Comparison of ENCODE assay signal across 16 cellular contexts in genomic region chr11:12083380-12083779, GRCh38. TPM values are rescaled to one million over a fixed set of nuclear protein-coding genes. Genes with fewer than 3 reads are reported as not detected.
A peak's percentile ranks its signal among the peaks of the same experiment; 100 is the strongest.
DNase-seq lines count a peak whose midpoint lies in the region; ATAC-seq, FAIRE-seq and TF ChIP-seq lines count a peak whose summit lies in the region.
"Had no signal": no experiment of that assay in that cellular context is flagged by ENCODE, and none has a peak within 500 bp of the region (broad histone marks: within the 10 kb centered on the region; RNA-seq: fewer than 3 reads in every experiment).

No MANE protein-coding gene starts in this region.

- H3K27me3 ChIP-seq in HepG2 (ENCODE audit: control insufficient read depth in 1 of 2, insufficient read depth in 2 of 2, low read length in 2 of 2), result no peaks in the 10 kb centered on the region; a peak in 1 of 5 replicates
- no peaks in the 10 kb centered on the region for H3K27me3 ChIP-seq in right lobe of liver
- H3K27me3 ChIP-seq in OCI-LY1 (ENCODE audit: insufficient read depth, low read length), result no peaks in the 10 kb centered on the region
- no peaks in the 10 kb centered on the region for H3K27me3 ChIP-seq in thoracic aorta (replicated peaks; ENCODE audit: insufficient read depth)
- H3K27me3 ChIP-seq: BLaER1, body of pancreas had no signal

- intact Hi-C loops in HepG2 (cut with micrococcal nuclease; ENCODE audit: unreplicated experiment), result loop anchor here (1.0 to 10.0 kb wide), 2 partner anchors 151 to 198 kb away; no protein-coding TSS in a partner anchor
- intact Hi-C loops in right lobe of liver (cut with DNase I), result no loop called here

- peaks cover 45% of the 10 kb centered on the region for H3K4me1 ChIP-seq in HepG2 (ENCODE audit: insufficient read depth, low read length)
- peaks cover 0 to 17% (median 3%) of the 10 kb centered on the region in 4 donors for H3K4me1 ChIP-seq in right lobe of liver
- no peaks in the 10 kb centered on the region for H3K4me1 ChIP-seq in OCI-LY1 (ENCODE audit: insufficient read depth, low read length, severe bottlenecking)
- peaks cover 23 to 58% of the 10 kb centered on the region in 2 donors for H3K4me1 ChIP-seq in thoracic aorta (ENCODE audit: control insufficient read depth in 1 of 2, low read depth in 2 of 2)

- TF ChIP-seq RAD21 in HepG2 (CRISPR knock-in tag; IDR thresholded peaks at IDR 0.05), result no peak

- TF ChIP-seq EP300 in HepG2 (IDR thresholded peaks at IDR 0.05; ENCODE audit: low read depth in 2 of 2, low read length in 2 of 2) (no peak), HepG2 (CRISPR knock-in tag; IDR thresholded peaks at IDR 0.05; ENCODE audit: borderline replicate concordance) (no peak)

- H3K9ac ChIP-seq in HepG2 (ENCODE audit: insufficient read depth, low read depth, low read length), result no peak overlapping the region
- H3K9ac ChIP-seq in OCI-LY1 (ENCODE audit: low read length), result no peak overlapping the region
- H3K9ac ChIP-seq: BLaER1 had no signal

- H3K27ac Mint-ChIP-seq in naive thymus-derived CD8-positive, alpha-beta T cell, result no peak overlapping the region
- H3K27ac Mint-ChIP-seq: mesothelial cell of epicardium had no signal

- H4K20me1 ChIP-seq in HepG2 (ENCODE audit: insufficient read depth, low read length) (no peaks in the 10 kb centered on the region), OCI-LY1 (ENCODE audit: insufficient read depth, low read length) (no peaks in the 10 kb centered on the region)
- H4K20me1 ChIP-seq: BLaER1 had no signal

- H3K9me3 ChIP-seq in HepG2 (ENCODE audit: low read length) (no peaks in the 10 kb centered on the region), right lobe of liver (no peaks in the 10 kb centered on the region), OCI-LY1 (ENCODE audit: low read length) (no peaks in the 10 kb centered on the region), thoracic aorta (no peaks in the 10 kb centered on the region)
- H3K9me3 ChIP-seq: BLaER1, body of pancreas had no signal

- POLR2A ChIA-PET in HepG2 (lab: Yijun Ruan, JAX), result no interaction called here
- POLR2A ChIA-PET in naive thymus-derived CD8-positive, alpha-beta T cell (lab: Charles Lee), result interaction anchor here (0.6 kb wide), 1 partner anchor 279 kb away, joined by 7 read pairs; no protein-coding TSS in a partner anchor

- DNase-seq in HepG2 (ENCODE audit: low spot score) (no peak), right lobe of liver (no peak), dermis blood vessel endothelial cell (peak; percentile 31), thoracic aorta (ENCODE audit: low spot score) (no peak), hepatic stellate cell (ENCODE audit: low spot score) (no peak), NCI-H2171 treated with DMSO at 0.1 percent for 48 hours (lab: John Stamatoyannopoulos, UW) (no peak)
- no peak for DNase-seq in naive thymus-derived CD8-positive, alpha-beta T cell
- DNase-seq: body of pancreas; NCI-H2171; posterior cingulate gyrus; stimulated activated CD4-positive, alpha-beta T cell treated with anti-CD3 and anti-CD28 coated beads, Interleukin-1b, Interleukin-23, amount 100 ng/mL, for 48 hours; stimulated activated naive CD4-positive, alpha-beta T cell had no signal

- H3K36me3 ChIP-seq in HepG2 (replicated peaks in 1 of 2; ENCODE audit: control insufficient read depth in 1 of 2, insufficient read depth in 2 of 2, low read length in 2 of 2), result no peaks in the 10 kb centered on the region
- H3K36me3 ChIP-seq in right lobe of liver, result no peaks in the 10 kb centered on the region
- H3K36me3 ChIP-seq in OCI-LY1 (ENCODE audit: insufficient read depth, low read length), result no peaks in the 10 kb centered on the region
- H3K36me3 ChIP-seq in thoracic aorta, result no peaks in the 10 kb centered on the region
- H3K36me3 ChIP-seq: BLaER1 had no signal

- no TSS peak for BruUV-seq in HepG2 (replicated peaks; lab: Mats Ljungman, UMichigan)

- no peaks in the 10 kb centered on the region for H3K27me3 Mint-ChIP-seq in naive thymus-derived CD8-positive, alpha-beta T cell

- no peak overlapping the region for H3K4me2 ChIP-seq in HepG2 (ENCODE audit: low read depth, low read length)
- H3K4me2 ChIP-seq in OCI-LY1 (ENCODE audit: low read length), result no peak overlapping the region
- H3K4me2 ChIP-seq: BLaER1 had no signal

- H2AFZ ChIP-seq in HepG2 (ENCODE audit: low read length) (no peak overlapping the region), OCI-LY1 (ENCODE audit: low read length) (no peak overlapping the region)

- FAIRE-seq in HepG2 (lab: Jason Lieb, UNC), result no peak

- TF ChIP-seq CTCF in HepG2 (CRISPR knock-in tag; IDR thresholded peaks at IDR 0.05), result peak; percentile 57
- no peak for TF ChIP-seq CTCF in right lobe of liver (IDR thresholded peaks at IDR 0.05)
- TF ChIP-seq CTCF in OCI-LY1 (IDR thresholded peaks at IDR 0.05; ENCODE audit: low read length), result peak; percentile 25; the same call in 1 of the 2 replicates
- TF ChIP-seq CTCF in thoracic aorta (IDR thresholded peaks at IDR 0.05), result no peak

- H3K36me3 Mint-ChIP-seq in naive thymus-derived CD8-positive, alpha-beta T cell, result no peaks in the 10 kb centered on the region
- H3K36me3 Mint-ChIP-seq: mesothelial cell of epicardium had no signal

- in situ Hi-C loops in HepG2 (cut with HindIII; ENCODE audit: extremely low pct_ligation_motif_present, low pct_unique_long_range_greater_than_20kb), result no loop called here

- TF ChIP-seq POLR2A in HepG2 (IDR thresholded peaks at IDR 0.05; ENCODE audit: insufficient read depth in 1 of 2, low read depth in 2 of 2, low read length in 2 of 2) (no peak), right lobe of liver (IDR thresholded peaks at IDR 0.05) (no peak)

- WGBS in HepG2 (ENCODE audit: low lambda C conversion rate), result 20% methylated on average over 1 of the region's 1 CpG
- WGBS in right lobe of liver (ENCODE audit: insufficient coverage, low coverage, low lambda C conversion rate, missing lambda C conversion rate), result 100% methylated on average over 1 of the region's 1 CpG

- H3F3A ChIP-seq in OCI-LY1 (ENCODE audit: insufficient read depth, low read length), result no peaks in the 10 kb centered on the region

- no peaks in the 10 kb centered on the region for H3K79me2 ChIP-seq in HepG2 (ENCODE audit: insufficient read depth, low read length)
- no peaks in the 10 kb centered on the region for H3K79me2 ChIP-seq in OCI-LY1 (ENCODE audit: insufficient read depth, low read length)

- no peaks in the 10 kb centered on the region for H3K9me2 ChIP-seq in OCI-LY1 (ENCODE audit: low read depth, low read length)

- H3K4me3 Mint-ChIP-seq in naive thymus-derived CD8-positive, alpha-beta T cell, result no peak overlapping the region
- H3K4me3 Mint-ChIP-seq: mesothelial cell of epicardium had no signal

- H3K4me1 Mint-ChIP-seq in naive thymus-derived CD8-positive, alpha-beta T cell, result peaks cover 17 to 34% (median 32%) of the 10 kb centered on the region in 4 donors

- no peak overlapping the region for H3K27ac ChIP-seq in HepG2 (ENCODE audit: extremely low read length, insufficient read depth, low read length)
- no peak overlapping the region for H3K27ac ChIP-seq in right lobe of liver
- H3K27ac ChIP-seq in OCI-LY1 (ENCODE audit: low read depth, low read length, poor library complexity, severe bottlenecking), result no peak overlapping the region
- peak overlapping the region; percentile 99 for H3K27ac ChIP-seq in thoracic aorta
- H3K27ac ChIP-seq: BLaER1, body of pancreas, RWPE1 had no signal

- H3K9me3 Mint-ChIP-seq in naive thymus-derived CD8-positive, alpha-beta T cell, result no peaks in the 10 kb centered on the region
- H3K9me3 Mint-ChIP-seq: mesothelial cell of epicardium had no signal

- no peak for ATAC-seq in HepG2
- no peak for ATAC-seq in right lobe of liver
- ATAC-seq in thoracic aorta (ENCODE audit: insufficient number of reproducible peaks, low FRiP score, low read depth), result no peak
- no peak for ATAC-seq in naive thymus-derived CD8-positive, alpha-beta T cell
- ATAC-seq: body of pancreas had no signal

- CTCF ChIA-PET in HepG2 (lab: Yijun Ruan, JAX; ENCODE audit: low intra/inter-chr PET ratio, low total read pairs), result interaction anchor here (0.7 to 1.0 kb wide), 3 partner anchors 153 to 199 kb away, joined by 3 to 6 read pairs (median 4); no protein-coding TSS in a partner anchor

- H3K4me3 ChIP-seq in HepG2 (replicated peaks in 1 of 3; ENCODE audit: insufficient read depth in 1 of 3, low read depth in 2 of 3, low read length in 3 of 3) (no peak overlapping the region), right lobe of liver (no peak overlapping the region), OCI-LY1 (ENCODE audit: low read depth, low read length, poor library complexity, severe bottlenecking) (no peak overlapping the region), thoracic aorta (no peak overlapping the region)
- H3K4me3 ChIP-seq: BLaER1, body of pancreas had no signal

TF ChIP-seq in HepG2, 621 proteins besides CTCF, POLR2A, EP300 and RAD21 (continues in another document):
- TF ChIP-seq ZNF7 (CRISPR knock-in tag; IDR thresholded peaks at IDR 0.05) (no peak), STAG1 (CRISPR knock-in tag; IDR thresholded peaks at IDR 0.05) (peak; percentile 52; the same call in 1 of the 2 replicates)

RNA-seq across cellular contexts. Expression of gene MICAL2, which starts 27.0 kb away (rescaled TPM):
- total RNA-seq in HepG2 (2016; rRNA removed; fragmentation: Illumina TruSeq; extraction: Trizol) (1.1 and 1.4 TPM in 2 replicates), right lobe of liver (10 to 100 TPM; 17.0 to 50.7 (median 35.9) TPM), dermis blood vessel endothelial cell (110 and 124 TPM in 2 replicates), thoracic aorta (100 to 1,000 TPM; 791 to 989 TPM)
- 0.18 and 0.51 TPM in 2 replicates for total RNA-seq in HepG2 (2016; cell fraction: cytosol; rRNA removed; fragmentation: Illumina TruSeq; extraction: Trizol; ENCODE audit: low read depth)
- total RNA-seq in HepG2 (2016; cell fraction: insoluble cytoplasmic fraction; rRNA removed; fragmentation: Illumina TruSeq; extraction: Trizol), result 1.1 and 1.7 TPM in 2 replicates
- total RNA-seq in HepG2 (2016; cell fraction: membrane; rRNA removed; fragmentation: Illumina TruSeq; extraction: Trizol), result 1.1 and 1.3 TPM in 2 replicates
- 1.6 and 3.7 TPM in 2 replicates for total RNA-seq in HepG2 (2016; cell fraction: nucleus; rRNA removed; fragmentation: Illumina TruSeq; extraction: Trizol)
- polyA plus RNA-seq in HepG2 (2011; rRNA removed), result 0.59 and 0.78 TPM in 2 replicates
- 0.46 and 0.50 TPM in 2 replicates for polyA plus RNA-seq in HepG2 (2011; cell fraction: cytosol; rRNA removed)
- polyA plus RNA-seq in HepG2 (2011; cell fraction: nucleus; rRNA removed), result 0.61 and 0.97 TPM in 2 replicates
- polyA plus RNA-seq in HepG2 (2012), result 0.48 and 1.6 TPM in 2 replicates
- polyA plus RNA-seq in HepG2 (2016; cell fraction: cytosol; fragmentation: Illumina TruSeq; extraction: Trizol; ENCODE audit: low read depth), result 0.29 and 0.53 TPM in 2 replicates
- 0.73 and 1.3 TPM in 2 replicates for polyA plus RNA-seq in HepG2 (2016; cell fraction: insoluble cytoplasmic fraction; fragmentation: Illumina TruSeq; extraction: Trizol; ENCODE audit: low read depth)
- polyA plus RNA-seq in HepG2 (2016; cell fraction: membrane; fragmentation: Illumina TruSeq; extraction: Trizol; ENCODE audit: low read depth), result 0.34 and 0.39 TPM in 2 replicates
- polyA plus RNA-seq in HepG2 (2016; cell fraction: nucleus; fragmentation: Illumina TruSeq; extraction: Trizol; ENCODE audit: insufficient read depth, low read depth), result 1.2 and 2.1 TPM in 2 replicates
- 1.6 and 8.6 TPM in 2 replicates for polyA minus RNA-seq in HepG2 (2011; rRNA and poly(A)+ RNA removed; ENCODE audit: low replicate concordance)
- polyA minus RNA-seq in HepG2 (2011; cell fraction: cytosol; rRNA and poly(A)+ RNA removed), result 0.70 and 2.7 TPM in 2 replicates
- polyA minus RNA-seq in HepG2 (2011; cell fraction: nucleus; rRNA and poly(A)+ RNA removed), result 2.4 and 3.5 TPM in 2 replicates
- 1 to 10 TPM; 5.0 to 7.0 TPM for total RNA-seq in naive thymus-derived CD8-positive, alpha-beta T cell
- polyA plus RNA-seq in naive thymus-derived CD8-positive, alpha-beta T cell, result 10 to 100 TPM in 1 of 3 donors, 1 to 10 TPM in 2; 2.3 to 12.3 (median 2.8) TPM

Comparison
In these comparisons a context has a peak if more than half of its experiments do, and no peak if none do; other contexts are left out.
1. CTCF ChIP-seq: peak in HepG2 (single experiment) and OCI-LY1 (single experiment); none in right lobe of liver (0 of 4) and thoracic aorta (single experiment).
2. H3K27ac ChIP-seq: peak in thoracic aorta (2 of 2); none in HepG2 (single experiment), right lobe of liver (0 of 3) and OCI-LY1 (single experiment).